In the genomic region with DNA sequence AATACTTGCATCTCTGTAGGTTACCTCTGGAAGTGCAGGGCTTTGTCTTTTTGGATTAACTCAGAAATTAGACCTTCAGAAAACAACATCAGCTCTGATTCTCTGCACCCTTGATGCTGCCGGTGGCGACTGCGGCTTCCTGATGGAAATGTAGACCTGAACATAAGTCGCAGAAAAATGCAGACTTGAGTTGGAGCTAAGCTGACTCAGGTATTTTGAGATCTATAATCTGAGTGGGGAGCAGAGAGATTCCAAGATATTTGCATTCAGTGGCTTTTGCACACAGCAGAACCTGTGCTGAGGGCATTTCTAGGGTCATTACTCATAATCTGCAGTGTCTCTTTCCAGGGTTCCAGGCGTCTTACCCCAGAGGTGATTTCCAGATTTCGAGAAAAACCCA, we compare ENCODE assay signal across 19 cellular contexts. TPM values are rescaled to one million over a fixed set of nuclear protein-coding genes. Genes with fewer than 3 reads are reported as not detected.
DNase-seq lines count a peak whose midpoint lies in the region; ATAC-seq, FAIRE-seq and TF ChIP-seq lines count a peak whose summit lies in the region.
"Had no signal": no experiment of that assay in that cellular context is flagged by ENCODE, and none has a peak within 500 bp of the region (broad histone marks: within the 10 kb centered on the region; RNA-seq: fewer than 3 reads in every experiment).

No MANE protein-coding gene starts in this region.

- H4K5ac ChIP-seq in IMR-90 (ENCODE audit: low read depth, low read length) = no peak overlapping the region

- CTCF ChIA-PET in IMR-90 (lab: Yijun Ruan, JAX) (no interaction called here), K562 (lab: Yijun Ruan, JAX; ENCODE audit: low intra/inter-chr PET ratio) (no interaction called here)

- intact Hi-C loops in IMR-90 (cut with micrococcal nuclease) (no loop called here), K562 (cut with micrococcal nuclease) (no loop called here), lower lobe of right lung (cut with DNase I) (no loop called here), cardiac septum (cut with DNase I) (no loop called here)

- H2AFZ ChIP-seq in IMR-90 (replicated peaks; ENCODE audit: low read length, poor library complexity) = no peak overlapping the region
- H2AFZ ChIP-seq in K562 (ENCODE audit: low read depth, low read length) = no peak overlapping the region

- in situ Hi-C loops in IMR-90 (cut with MboI; ENCODE audit: low sequenced_read_pairs) = no loop called here
- in situ Hi-C loops in K562 (cut with MboI) = no loop called here

- dilution Hi-C loops in IMR-90 (cut with HindIII; ENCODE audit: low sequenced_read_pairs, unreplicated experiment) = no loop called here

- H3K4me3 ChIP-seq in IMR-90 (ENCODE audit: insufficient read depth, low read depth, low read length) (no peak overlapping the region), K562 (no peak overlapping the region), lower lobe of right lung (no peak overlapping the region)
- H3K4me3 ChIP-seq: A549; BLaER1 treated with 17β-estradiol and CSF1 and Interleukin-3, amounts not matched to agents 10 nM and 100 nM had no signal

- DNase-seq in IMR-90 = no peak
- no peak for DNase-seq in K562 (ENCODE audit: extremely low read depth in 1 of 4, low spot score in 3 of 4)
- DNase-seq in lower lobe of right lung = peak; percentile 7
- DNase-seq in cardiac septum (ENCODE audit: low spot score) = no peak
- no peak for DNase-seq in stimulated activated naive CD8-positive, alpha-beta T cell treated with anti-CD3 and anti-CD28 coated beads, Interleukin-15, Interleukin-2, amounts not matched to agents 100 U/mL and 50 U/mL, for 24 hours
- DNase-seq: AML-193; Caco-2; Calu3; CD4-positive, alpha-beta T cell; CD8-positive, alpha-beta T cell; DMS79 treated with DMSO at 0.1 percent for 48 hours; GF-D8 had no signal

- H3K79me1 ChIP-seq in IMR-90 (ENCODE audit: low read depth in 1 of 2, low read length in 2 of 2) = no peaks in the 10 kb centered on the region

- no peak overlapping the region for H2AK9ac ChIP-seq in IMR-90 (replicated peaks; ENCODE audit: low read depth, low read length, poor library complexity)

- no peaks in the 10 kb centered on the region for H4K20me1 ChIP-seq in IMR-90 (ENCODE audit: insufficient read depth, low read length)
- H4K20me1 ChIP-seq in K562 (replicated peaks; ENCODE audit: control insufficient read depth, insufficient read depth, low read length) = no peaks in the 10 kb centered on the region
- H4K20me1 ChIP-seq: BLaER1 treated with 17β-estradiol and CSF1 and Interleukin-3, amounts not matched to agents 10 nM and 100 nM had no signal

- no peaks in the 10 kb centered on the region for H3K36me3 ChIP-seq in IMR-90 (ENCODE audit: control insufficient read depth, insufficient read depth, low read length)
- H3K36me3 ChIP-seq in K562 (ENCODE audit: control insufficient read depth, insufficient read depth, low read length) = no peaks in the 10 kb centered on the region
- H3K36me3 ChIP-seq in lower lobe of right lung = no peaks in the 10 kb centered on the region
- H3K36me3 ChIP-seq: BLaER1 treated with 17β-estradiol and CSF1 and Interleukin-3, amounts not matched to agents 10 nM and 100 nM had no signal

- no peak for TF ChIP-seq POLR2A in IMR-90 (IDR thresholded peaks at IDR 0.05; ENCODE audit: low read depth, low read length)
- no peak for TF ChIP-seq POLR2A in K562 (conservative IDR thresholded peaks at IDR 0.05)

- no peak overlapping the region for H3K4me2 ChIP-seq in IMR-90 (ENCODE audit: low read depth, low read length)
- H3K4me2 ChIP-seq in K562 (ENCODE audit: insufficient read depth, low read length) = no peak overlapping the region
- H3K4me2 ChIP-seq: A549; BLaER1 treated with 17β-estradiol and CSF1 and Interleukin-3, amounts not matched to agents 10 nM and 100 nM had no signal

- no peaks in the 10 kb centered on the region for H3K4me1 ChIP-seq in IMR-90 (ENCODE audit: control insufficient read depth, insufficient read depth, low read length)
- peaks cover 0 to 4% of the 10 kb centered on the region in 2 experiments; a peak in 3 of 5 replicates for H3K4me1 ChIP-seq in K562 (replicated peaks in 1 of 2; ENCODE audit: control insufficient read depth in 2 of 2, insufficient read depth in 2 of 2, low read length in 2 of 2)
- no peaks in the 10 kb centered on the region for H3K4me1 ChIP-seq in lower lobe of right lung
- H3K4me1 ChIP-seq: A549, Caco-2 had no signal

- peaks cover 29% of the 10 kb centered on the region for H3K27me3 ChIP-seq in IMR-90 (ENCODE audit: control insufficient read depth, insufficient read depth, low read length)
- peaks cover 0 to 6% of the 10 kb centered on the region in 2 experiments; a peak in 2 of 5 replicates for H3K27me3 ChIP-seq in K562 (ENCODE audit: control insufficient read depth in 2 of 2, insufficient read depth in 2 of 2, low read length in 2 of 2)
- H3K27me3 ChIP-seq in lower lobe of right lung (ENCODE audit: low read depth) = no peaks in the 10 kb centered on the region
- H3K27me3 ChIP-seq: BLaER1 treated with 17β-estradiol and CSF1 and Interleukin-3, amounts not matched to agents 10 nM and 100 nM had no signal

- ATAC-seq in IMR-90 (ENCODE audit: low read depth) (no peak), K562 (no peak), lower lobe of right lung (no peak), GM18868 (IDR thresholded peaks at IDR 0.05; ENCODE audit: unreplicated experiment) (no peak)
- no peak for ATAC-seq in stimulated activated naive CD8-positive, alpha-beta T cell treated with anti-CD3 and anti-CD28 coated beads, Interleukin-15, Interleukin-2, amounts not matched to agents 100 U/mL and 50 U/mL, for 24 hours
- ATAC-seq: A549; CD8-positive, alpha-beta T cell had no signal

- no peak overlapping the region for H3K14ac ChIP-seq in IMR-90 (replicated peaks; ENCODE audit: low read depth, low read length)

- WGBS in IMR-90 (ENCODE audit: extremely low coverage in 2 of 2, insufficient read length in 1 of 2), 2 experiments = 59% methylated on average over 6 of the region's 6 CpGs; no CpG with 5 or more reads in 1 of the 2 experiments
- WGBS in K562 (ENCODE audit: insufficient coverage, low coverage, missing lambda C conversion rate) = 27% methylated on average over 5 of the region's 6 CpGs

- no peak for TF ChIP-seq CTCF in IMR-90 (conservative IDR thresholded peaks at IDR 0.05; ENCODE audit: low read depth, low read length)
- no peak for TF ChIP-seq CTCF in K562 (IDR thresholded peaks at IDR 0.05 in 2 of 3, conservative IDR thresholded peaks at IDR 0.05 in 1 of 3; ENCODE audit: insufficient read depth in 2 of 3, low read depth in 1 of 3, low read length in 3 of 3)
- no peak for TF ChIP-seq CTCF in lower lobe of right lung (IDR thresholded peaks at IDR 0.05)

- H3K9ac ChIP-seq in IMR-90 (ENCODE audit: low read depth, low read length) (no peak overlapping the region), K562 (ENCODE audit: insufficient read depth in 1 of 2, low read depth in 2 of 2, low read length in 2 of 2) (no peak overlapping the region)
- H3K9ac ChIP-seq: BLaER1 treated with 17β-estradiol and CSF1 and Interleukin-3, amounts not matched to agents 10 nM and 100 nM had no signal

- H2BK120ac ChIP-seq in IMR-90 (ENCODE audit: low read depth, low read length) = no peak overlapping the region

- H2BK15ac ChIP-seq in IMR-90 (ENCODE audit: low read depth, low read length) = no peak overlapping the region

- TF ChIP-seq RAD21 in IMR-90 (IDR thresholded peaks at IDR 0.05; ENCODE audit: low read length) (no peak), K562 (CRISPR knock-in tag; conservative IDR thresholded peaks at IDR 0.05 in 1 of 2, IDR thresholded peaks at IDR 0.05 in 1 of 2) (no peak)

- H4K91ac ChIP-seq in IMR-90 (ENCODE audit: insufficient read depth, low read depth, low read length) = no peak overlapping the region

- no peak overlapping the region for H4K8ac ChIP-seq in IMR-90 (ENCODE audit: low read depth in 2 of 2, low read length in 2 of 2)

- BruUV-seq in IMR-90 (replicated peaks; lab: Mats Ljungman, UMichigan) = no TSS peak
- BruUV-seq in K562 (replicated peaks; lab: Mats Ljungman, UMichigan) = no TSS peak

- no peak overlapping the region for H3K18ac ChIP-seq in IMR-90 (ENCODE audit: low read depth, low read length)

- H3K9me3 ChIP-seq in IMR-90 (ENCODE audit: control insufficient read depth, insufficient read depth, low read length) = peaks cover 3% of the 10 kb centered on the region
- no peaks in the 10 kb centered on the region for H3K9me3 ChIP-seq in K562 (replicated peaks; ENCODE audit: control insufficient read depth, insufficient read depth, low read depth, low read length)
- H3K9me3 ChIP-seq in lower lobe of right lung = no peaks in the 10 kb centered on the region
- H3K9me3 ChIP-seq: A549, Caco-2 had no signal

- H3K56ac ChIP-seq in IMR-90 (ENCODE audit: extremely low read depth, insufficient read depth, low read length) = no peak overlapping the region

- H3K4ac ChIP-seq in IMR-90 (ENCODE audit: low read depth, low read length) = no peak overlapping the region

- H2BK5ac ChIP-seq in IMR-90 (ENCODE audit: low read depth, low read length, poor library complexity, severe bottlenecking) = no peak overlapping the region

- H3K27ac ChIP-seq in IMR-90 (ENCODE audit: insufficient read depth, low read length) = no peak overlapping the region
- H3K27ac ChIP-seq in K562 (ENCODE audit: extremely low read depth, low read depth, low read length) = no peak overlapping the region
- H3K27ac ChIP-seq in lower lobe of right lung = no peak overlapping the region
- H3K27ac ChIP-seq: A549; BLaER1 treated with 17β-estradiol and CSF1 and Interleukin-3, amounts not matched to agents 10 nM and 100 nM; C4-2B had no signal

- no peaks in the 10 kb centered on the region for H3K79me2 ChIP-seq in K562 (ENCODE audit: control insufficient read depth, insufficient read depth, low read length)

- TF ChIP-seq EP300 in K562 (IDR thresholded peaks at IDR 0.05; ENCODE audit: low read length) = no peak

- POLR2A ChIA-PET in IMR-90 (lab: Charles Lee; ENCODE audit: unreplicated experiment) = no interaction called here
- POLR2A ChIA-PET in K562 (lab: Yijun Ruan, JAX) = interaction anchor here (0.6 kb wide), 1 partner anchor 146 kb away, joined by 3 read pairs; no protein-coding TSS in a partner anchor

- H2BK20ac ChIP-seq in IMR-90 (ENCODE audit: low read depth, low read length) = no peak overlapping the region

- H2AK5ac ChIP-seq in IMR-90 (ENCODE audit: low read depth, low read length) = no peak overlapping the region

- FAIRE-seq in K562 (lab: Jason Lieb, UNC) = no peak
- FAIRE-seq: A549, D721Med, G401.6, GM12891 had no signal

- no peak overlapping the region for H3K23ac ChIP-seq in IMR-90 (ENCODE audit: low read depth, low read length)

- H3K9me1 ChIP-seq in IMR-90 (ENCODE audit: insufficient read depth, low read length) (no peaks in the 10 kb centered on the region), K562 (ENCODE audit: control insufficient read depth, insufficient read depth, low read length) (no peaks in the 10 kb centered on the region)

RNA-seq across cellular contexts. Expression of a gene that starts 18.7 kb away (rescaled TPM):
- total RNA-seq in IMR-90 (2012; rRNA removed) = not detected in 2 replicates
- polyA plus RNA-seq in IMR-90 (2012; rRNA removed) = not detected in 2 replicates
- not detected in 2 replicates for polyA plus RNA-seq in IMR-90 (2012; cell fraction: cytosol; rRNA removed)
- not detected in 2 replicates for polyA plus RNA-seq in IMR-90 (2012; cell fraction: nucleus; rRNA removed; ENCODE audit: low replicate concordance)
- not detected in 2 replicates for total RNA-seq in K562 (2011; cell fraction: chromatin; rRNA removed; ENCODE audit: low replicate concordance)
- not detected in 2 replicates for total RNA-seq in K562 (2011; cell fraction: nucleolus; rRNA removed)
- total RNA-seq in K562 (2011; cell fraction: nucleoplasm; rRNA removed) = not detected in 2 replicates
- 0.08 TPM in 1 of 2 replicates, not detected in the other for total RNA-seq in K562 (2014; rRNA removed)
- not detected in 2 replicates for total RNA-seq in K562 (2014; rRNA removed; fragmentation: Illumina TruSeq; extraction: Trizol)
- total RNA-seq in K562 (2015; rRNA removed; fragmentation: Illumina TruSeq; extraction: Trizol) = 0.04 TPM in 2 replicates
- total RNA-seq in K562 (2021) = 0.02 and 0.18 TPM in 2 replicates
- 0.01 TPM in 1 of 2 replicates, not detected in the other for polyA plus RNA-seq in K562 (2011; rRNA removed)
- 0.03 TPM in 1 of 2 replicates, not detected in the other for polyA plus RNA-seq in K562 (2011; cell fraction: cytosol; rRNA removed)
- polyA plus RNA-seq in K562 (2011; cell fraction: nucleus; rRNA removed) = 0.03 TPM in 1 of 2 replicates, not detected in the other
- 0.08 and 0.21 TPM in 2 replicates for polyA plus RNA-seq in K562 (2012)
- 0.03 and 0.04 TPM in 2 replicates for polyA plus RNA-seq in K562 (2014; fragmentation: Illumina TruSeq; extraction: Trizol)
- not detected for polyA plus RNA-seq in K562 (2014; fragmentation: Nextera tagmentation; extraction: Ambion mirVana)
- not detected in 2 replicates for polyA plus RNA-seq in K562 (2014; rRNA removed)
- not detected in 2 replicates for polyA minus RNA-seq in K562 (2011; rRNA and poly(A)+ RNA removed)
- polyA minus RNA-seq in K562 (2011; cell fraction: cytosol; rRNA and poly(A)+ RNA removed) = not detected in 2 replicates
- polyA minus RNA-seq in K562 (2011; cell fraction: nucleus; rRNA and poly(A)+ RNA removed) = not detected in 2 replicates
- total RNA-seq in lower lobe of right lung = 21.8 TPM
- 1.5 TPM for total RNA-seq in cardiac septum
- total RNA-seq: Caco-2; CD8-positive, alpha-beta T cell had no signal
- polyA plus RNA-seq: A549 had no signal
